37 cellular contexts compared by ENCODE assay signal in the genomic region with DNA sequence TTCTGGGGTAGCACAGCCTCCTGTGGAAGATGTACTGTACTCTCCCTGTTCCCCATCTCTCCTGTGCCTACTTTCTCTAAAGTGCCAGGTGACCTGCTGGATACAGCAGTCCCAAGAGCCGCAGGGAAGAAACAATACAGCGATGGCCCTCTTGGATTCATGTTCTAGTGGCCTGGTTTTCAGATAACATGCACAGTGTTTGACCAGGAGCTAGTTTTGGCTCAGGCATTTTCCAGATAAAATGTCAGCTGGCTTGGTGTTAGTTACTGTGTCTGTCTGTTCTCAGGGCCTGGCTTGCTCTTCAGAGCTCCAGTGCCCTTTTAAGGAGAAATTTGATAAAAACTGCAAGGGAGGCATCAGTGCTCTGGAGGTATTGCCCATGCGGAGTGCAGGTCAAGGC. TPM values are rescaled to one million over a fixed set of nuclear protein-coding genes. Genes with fewer than 3 reads are reported as not detected.
"Had no signal": no experiment of that assay in that cellular context is flagged by ENCODE, and none has a peak within 500 bp of the region (broad histone marks: within the 10 kb centered on the region; RNA-seq: fewer than 3 reads in every experiment).

No MANE protein-coding gene starts in this region.

- H3K27me3 Mint-ChIP-seq: brain, progenitor cell of endocrine pancreas, type B pancreatic cell had no signal

- H3K36me3 ChIP-seq: ascending aorta, gastroesophageal sphincter, neutrophil, ovary, spleen, vagina had no signal

- H3K9me3 ChIP-seq: ascending aorta, gastroesophageal sphincter, mucosa of descending colon, neutrophil, ovary, spleen, vagina had no signal

- H3K36me3 Mint-ChIP-seq: activated naive CD8-positive, alpha-beta T cell treated with anti-CD3 and anti-CD28 coated beads, Interleukin-2, amount 10 ng/mL, durations not matched to agents 7 days and 5 days; brain; natural killer cell treated with Interleukin-12 subunit alpha and Interleukin-12 subunit beta and Interleukin-15 and Interleukin-18, amount 100 ng/mL, for 72 hours; type B pancreatic cell had no signal

- H3K27ac Mint-ChIP-seq: activated naive CD4-positive, alpha-beta T cell treated with anti-CD3 and anti-CD28 coated beads for 36 hours; activated naive CD8-positive, alpha-beta T cell treated with anti-CD3 and anti-CD28 coated beads, Interleukin-2, amount 10 ng/mL, durations not matched to agents 7 days and 5 days; activated T-helper 1 cell treated with anti-CD3 and anti-CD28 coated beads, Interleukin-12 subunit alpha, Interleukin-12 subunit beta, Interleukin-2, Interleukin-4 antibody, amounts not matched to agents 30 ng/mL and 10 ng/mL and 1 ng/mL, durations not matched to agents 14 hours and 24 hours and 36 hours; brain; natural killer cell treated with Interleukin-12 subunit alpha and Interleukin-12 subunit beta and Interleukin-15 and Interleukin-18, amount 100 ng/mL, for 72 hours; progenitor cell of endocrine pancreas; T-helper 2 cell treated with Interferon-gamma antibody and Interleukin-4, amounts not matched to agents 5 μg/mL and 100 μg/mL, for 36 hours; type B pancreatic cell had no signal

- ATAC-seq: gastroesophageal sphincter; left lobe of liver; mucosa of descending colon; natural killer cell treated with Interleukin-12 subunit alpha and Interleukin-12 subunit beta and Interleukin-15 and Interleukin-18, amount 100 ng/mL, for 72 hours had no signal

- H3K4me3 ChIP-seq: ascending aorta, gastroesophageal sphincter, lung, mucosa of descending colon, ovary, spleen, vagina had no signal

- H3K4me1 ChIP-seq: ascending aorta, gastroesophageal sphincter, vagina had no signal

- H3K27ac ChIP-seq: ascending aorta, gastroesophageal sphincter, neutrophil, ovary, spleen, vagina, VCaP had no signal

- DNase-seq: activated CD4-positive, alpha-beta T cell treated with anti-CD3 and anti-CD28 coated beads for 4 hours; activated CD4-positive, alpha-beta T cell treated with anti-CD3 and anti-CD28 coated beads, Interleukin-2, amount 50 U/mL, for 4 hours; activated CD8-positive, alpha-beta memory T cell treated with anti-CD3 and anti-CD28 coated beads, Interleukin-2, amount 50 U/mL, for 4 hours; activated effector memory CD4-positive, alpha-beta T cell treated with anti-CD3 and anti-CD28 coated beads, Interleukin-2, amount 50 U/mL, for 16 hours; activated naive CD4-positive, alpha-beta T cell treated with anti-CD3 and anti-CD28 coated beads for 36 hours; activated naive CD8-positive, alpha-beta T cell treated with anti-CD3 and anti-CD28 coated beads, Interleukin-2, amount 10 ng/mL, durations not matched to agents 7 days and 5 days; activated T-cell treated with anti-CD3 and anti-CD28 coated beads, Interleukin-2, amount 50 U/mL, for 1 hour; caudate nucleus; cortex of kidney; hypothalamus; immature natural killer cell; kidney; mesendoderm; mucosa of descending colon; ovary; spleen; stimulated activated naive CD4-positive, alpha-beta T cell; T-helper 1 cell had no signal

- H3K4me1 Mint-ChIP-seq: immature natural killer cell had no signal

- H3K4me3 Mint-ChIP-seq: activated naive CD4-positive, alpha-beta T cell treated with anti-CD3 and anti-CD28 coated beads for 36 hours; activated naive CD8-positive, alpha-beta T cell treated with anti-CD3 and anti-CD28 coated beads, Interleukin-2, amount 10 ng/mL, durations not matched to agents 7 days and 5 days; activated T-helper 1 cell treated with anti-CD3 and anti-CD28 coated beads, Interleukin-12 subunit alpha, Interleukin-12 subunit beta, Interleukin-2, Interleukin-4 antibody, amounts not matched to agents 30 ng/mL and 10 ng/mL and 1 ng/mL, durations not matched to agents 14 hours and 24 hours and 36 hours; brain; immature natural killer cell; natural killer cell treated with Interleukin-12 subunit alpha and Interleukin-12 subunit beta and Interleukin-15 and Interleukin-18, amount 100 ng/mL, for 72 hours; T-helper 2 cell treated with Interferon-gamma antibody and Interleukin-4, amounts not matched to agents 5 μg/mL and 100 μg/mL, for 36 hours; type B pancreatic cell had no signal

- H3K27me3 ChIP-seq: ascending aorta, gastroesophageal sphincter, neutrophil, ovary, spleen, vagina had no signal

- H3K9me3 Mint-ChIP-seq: activated naive CD4-positive, alpha-beta T cell treated with anti-CD3 and anti-CD28 coated beads for 36 hours; activated naive CD8-positive, alpha-beta T cell treated with anti-CD3 and anti-CD28 coated beads, Interleukin-2, amount 10 ng/mL, durations not matched to agents 7 days and 5 days; activated T-helper 1 cell treated with anti-CD3 and anti-CD28 coated beads, Interleukin-12 subunit alpha, Interleukin-12 subunit beta, Interleukin-2, Interleukin-4 antibody, amounts not matched to agents 30 ng/mL and 10 ng/mL and 1 ng/mL, durations not matched to agents 14 hours and 24 hours and 36 hours; immature natural killer cell; natural killer cell treated with Interleukin-12 subunit alpha and Interleukin-12 subunit beta and Interleukin-15 and Interleukin-18, amount 100 ng/mL, for 72 hours; T-helper 2 cell treated with Interferon-gamma antibody and Interleukin-4, amounts not matched to agents 5 μg/mL and 100 μg/mL, for 36 hours; type B pancreatic cell had no signal

RNA-seq across cellular contexts. Expression of a gene that starts 41.3 kb away (rescaled TPM):
- total RNA-seq: activated naive CD4-positive, alpha-beta T cell treated with anti-CD3 and anti-CD28 coated beads for 36 hours had no signal
- polyA plus RNA-seq: immature natural killer cell had no signal

RNA-seq across cellular contexts. Expression of a gene that starts 56.7 kb away (rescaled TPM):
- total RNA-seq: activated naive CD4-positive, alpha-beta T cell treated with anti-CD3 and anti-CD28 coated beads for 36 hours; activated naive CD8-positive, alpha-beta T cell treated with anti-CD3 and anti-CD28 coated beads, Interleukin-2, amount 10 ng/mL, durations not matched to agents 7 days and 5 days; activated T-helper 1 cell treated with anti-CD3 and anti-CD28 coated beads, Interleukin-12 subunit alpha, Interleukin-12 subunit beta, Interleukin-2, Interleukin-4 antibody, amounts not matched to agents 30 ng/mL and 10 ng/mL and 1 ng/mL, durations not matched to agents 14 hours and 24 hours and 36 hours; ascending aorta; chondrocyte; endothelial cell of umbilical vein; fibroblast of lung; fibroblast of villous mesenchyme; kidney; left lobe of liver; lung; mucosa of descending colon; myocyte; natural killer cell treated with Interleukin-12 subunit alpha and Interleukin-12 subunit beta and Interleukin-15 and Interleukin-18, amount 100 ng/mL, for 72 hours; ovary; progenitor cell of endocrine pancreas; spleen; temporal lobe; vagina had no signal
- polyA plus RNA-seq: endothelial cell of umbilical vein, fibroblast of lung, immature natural killer cell, lung, spleen had no signal
